Comparison of ENCODE assay signal across 15 cellular contexts in the genomic region with DNA sequence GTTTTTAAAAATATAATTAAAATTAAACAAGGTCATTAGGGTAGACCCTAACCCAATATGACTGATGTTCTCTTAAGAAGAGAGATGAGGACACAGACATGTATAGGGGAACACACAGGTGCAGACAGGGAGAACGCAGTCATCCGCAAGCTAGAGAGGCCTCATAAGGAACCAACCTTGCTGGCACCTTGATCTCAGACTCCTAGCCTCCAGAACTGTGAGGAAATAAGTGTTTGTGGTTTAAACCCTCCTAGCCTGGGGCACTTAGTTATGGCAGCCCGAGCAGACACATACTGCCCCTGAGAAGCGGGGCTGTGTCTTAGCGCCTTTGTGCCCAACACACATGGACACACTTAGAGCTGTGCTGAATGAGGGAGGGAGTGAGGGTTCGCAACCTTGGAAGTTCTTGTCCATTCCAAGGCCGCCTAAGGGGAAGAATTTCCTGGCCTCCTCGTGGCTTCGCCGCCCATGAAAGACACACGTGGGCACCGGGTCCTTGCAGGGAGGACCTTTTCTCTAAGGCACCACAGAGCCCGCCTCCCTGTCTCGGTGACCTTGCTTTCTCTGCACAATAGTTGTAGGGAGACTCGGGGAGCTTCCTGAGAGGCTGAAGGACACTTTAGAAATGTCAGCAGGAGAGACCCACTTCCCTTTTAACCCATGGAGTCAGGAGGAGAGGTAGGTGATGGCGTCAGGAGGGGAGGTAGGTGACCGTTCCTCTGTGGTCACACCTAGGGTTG.
"Had no signal": no experiment of that assay in that cellular context is flagged by ENCODE, and none has a peak within 500 bp of the region (broad histone marks: within the 10 kb centered on the region; RNA-seq: fewer than 3 reads in every experiment).

No MANE protein-coding gene starts in this region.

- H3K4me3 Mint-ChIP-seq: activated naive CD4-positive, alpha-beta T cell treated with anti-CD3 and anti-CD28 coated beads for 36 hours had no signal

- H3K4me3 ChIP-seq: ascending aorta, breast epithelium, mucosa of descending colon had no signal

- H3K9me3 ChIP-seq: ascending aorta, breast epithelium, mucosa of descending colon had no signal

- H3K4me1 ChIP-seq: ascending aorta, breast epithelium had no signal

- ATAC-seq: esophagus mucosa, left lobe of liver had no signal

- H3K27ac Mint-ChIP-seq: activated naive CD4-positive, alpha-beta T cell treated with anti-CD3 and anti-CD28 coated beads for 36 hours; activated T-helper 2 cell treated with anti-CD3 and anti-CD28 coated beads, Interferon-gamma antibody, Interleukin-2, Interleukin-4, amounts not matched to agents 10 μg/mL and 5 μg/mL and 100 μg/mL, durations not matched to agents 14 hours and 24 hours and 36 hours had no signal

- H3K36me3 Mint-ChIP-seq: naive thymus-derived CD4-positive, alpha-beta T cell had no signal

- DNase-seq: activated CD4-positive, alpha-beta T cell treated with anti-CD3 and anti-CD28 coated beads for 4 hours; activated naive CD4-positive, alpha-beta T cell treated with anti-CD3 and anti-CD28 coated beads for 36 hours; mammary epithelial cell; mucosa of descending colon; retina; stimulated activated CD4-positive, alpha-beta T cell treated with anti-CD3 and anti-CD28 coated beads, Interleukin-2, amount 100 ng/mL, for 48 hours; substantia nigra; trophoblast cell; WERI-Rb-1 had no signal

- H3K36me3 ChIP-seq: ascending aorta, breast epithelium, WERI-Rb-1 had no signal

- H3K9me3 Mint-ChIP-seq: activated naive CD4-positive, alpha-beta T cell treated with anti-CD3 and anti-CD28 coated beads for 36 hours; activated T-helper 2 cell treated with anti-CD3 and anti-CD28 coated beads, Interferon-gamma antibody, Interleukin-2, Interleukin-4, amounts not matched to agents 10 μg/mL and 5 μg/mL and 100 μg/mL, durations not matched to agents 14 hours and 24 hours and 36 hours; naive thymus-derived CD4-positive, alpha-beta T cell had no signal

- H3K27me3 ChIP-seq: ascending aorta, breast epithelium had no signal

- H3K27ac ChIP-seq: ascending aorta, breast epithelium, WERI-Rb-1 had no signal
